Comparison of ENCODE assay signal across 1 cellular context in the genomic region with DNA sequence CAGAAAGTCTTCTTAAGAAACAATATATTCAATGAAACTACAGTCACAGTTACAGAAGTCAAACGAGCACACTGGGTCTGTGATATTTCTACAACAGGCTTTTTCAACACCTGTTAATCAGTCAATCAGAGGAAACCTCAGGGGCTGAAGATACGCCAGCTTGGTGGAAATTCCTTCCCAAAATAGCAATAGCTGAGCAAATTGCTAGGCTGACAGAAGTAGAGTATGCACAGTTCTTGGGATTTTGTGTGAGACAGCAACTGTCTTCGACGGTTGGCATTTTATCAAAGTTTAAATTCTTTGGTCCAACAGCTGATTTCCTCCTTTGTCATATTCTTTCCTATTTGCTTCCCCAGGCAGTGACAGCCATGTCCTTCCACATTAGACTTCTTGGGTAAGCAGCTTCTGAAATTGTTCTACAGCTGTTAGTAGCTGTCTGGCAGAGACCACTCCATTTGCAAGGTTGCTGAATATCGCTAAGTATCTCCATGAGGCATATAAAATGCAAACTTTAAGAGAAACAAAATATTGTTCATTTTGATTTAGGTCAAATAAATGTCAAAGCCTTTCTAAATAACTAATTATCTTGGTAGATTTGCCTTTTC.
TF ChIP-seq lines count a peak whose summit lies in the region.

No MANE protein-coding gene starts in this region.

TF ChIP-seq in K562, 482 proteins besides CTCF, POLR2A, EP300 and RAD21:
- TF ChIP-seq THRAP3 (IDR thresholded peaks at IDR 0.05; ENCODE audit: borderline replicate concordance) (no peak), MEF2D (tag; conservative IDR thresholded peaks at IDR 0.05; ENCODE audit: low read depth) (peak; percentile 61)
TF ChIP-seq in K562: peak in this region for 1.
